ENCODE assay signal across 11 cellular contexts in genomic region chr13:41696163-41697003, GRCh38.
A peak's percentile ranks its signal among the peaks of the same experiment; 100 is the strongest.
DNase-seq lines count a peak whose midpoint lies in the region; ATAC-seq and TF ChIP-seq lines count a peak whose summit lies in the region.
"Had no signal": no experiment of that assay in that cellular context is flagged by ENCODE, and none has a peak within 500 bp of the region (broad histone marks: within the 10 kb centered on the region; RNA-seq: fewer than 3 reads in every experiment).

No MANE protein-coding gene starts in this region.

- H3K4me3 ChIP-seq in NB4 (ENCODE audit: low read depth, low read length) = no peak overlapping the region
- H3K4me3 ChIP-seq in epithelial cell of esophagus (ENCODE audit: low read length) = no peak overlapping the region

- no peak for TF ChIP-seq POLR2A in NB4 (IDR thresholded peaks at IDR 0.05; ENCODE audit: extremely low read depth, insufficient read length)

- no peak for TF ChIP-seq CTCF in NB4 (IDR thresholded peaks at IDR 0.05; ENCODE audit: low read depth, low read length)
- TF ChIP-seq CTCF in epithelial cell of esophagus (IDR thresholded peaks at IDR 0.05; ENCODE audit: insufficient read depth, low read depth, low read length, missing control alignments) = no peak

- no peak for ATAC-seq in GM18861 (IDR thresholded peaks at IDR 0.05; ENCODE audit: unreplicated experiment)

- DNase-seq in Daoy (ENCODE audit: low read depth) (peak; percentile 76), NB4 (ENCODE audit: low read depth) (peak; percentile 21), epithelial cell of esophagus (ENCODE audit: low read depth) (peak; percentile 94), non-pigmented ciliary epithelial cell (ENCODE audit: low read depth) (peak; percentile 98), NCI-H128 (lab: John Stamatoyannopoulos, UW; ENCODE audit: unreplicated experiment) (no peak)
- no peak for DNase-seq in activated CD4-positive, alpha-beta T cell treated with anti-CD3 and anti-CD28 coated beads, Interleukin-2, amount 50 U/mL, for 4 hours
- no peak for DNase-seq in stimulated activated CD4-positive, alpha-beta T cell treated with anti-CD3 and anti-CD28 coated beads, Interleukin-4, amount 100 ng/mL, for 24 hours
- DNase-seq: KBM-7; left cardiac atrium; stimulated activated naive CD4-positive, alpha-beta T cell had no signal

Comparison
In these comparisons a context has a peak if more than half of its experiments do, and no peak if none do; other contexts are left out.
1. DNase-seq: peak in Daoy (single experiment), NB4 (single experiment), epithelial cell of esophagus (single experiment) and non-pigmented ciliary epithelial cell (single experiment); none in activated CD4-positive, alpha-beta T cell treated with anti-CD3 and anti-CD28 coated beads, Interleukin-2, amount 50 U/mL, for 4 hours (0 of 2), stimulated activated CD4-positive, alpha-beta T cell treated with anti-CD3 and anti-CD28 coated beads, Interleukin-4, amount 100 ng/mL, for 24 hours (single experiment) and NCI-H128 (single experiment).